ENCODE assay signal across 25 cellular contexts in the genomic region with DNA sequence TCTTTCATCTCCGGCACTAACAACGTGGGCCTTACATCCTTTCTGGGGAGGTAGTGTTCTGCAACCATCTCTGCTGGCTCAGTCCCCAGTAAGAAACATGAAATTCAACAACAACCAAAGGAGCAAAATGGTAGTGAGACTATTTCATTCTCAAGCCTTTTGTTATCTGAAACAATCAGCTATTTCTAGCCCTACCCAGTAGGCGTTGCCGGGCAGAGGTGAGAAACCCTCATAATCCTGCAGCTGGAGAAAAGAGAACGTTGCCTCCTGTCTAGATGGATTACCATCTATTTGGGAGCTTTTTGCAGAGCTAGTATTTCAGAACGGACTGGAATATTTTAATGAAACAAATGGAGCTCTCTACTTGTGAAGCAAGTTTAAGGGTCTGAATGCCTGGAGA.
"Had no signal": no experiment of that assay in that cellular context is flagged by ENCODE, and none has a peak within 500 bp of the region (broad histone marks: within the 10 kb centered on the region; RNA-seq: fewer than 3 reads in every experiment).

No MANE protein-coding gene starts in this region.

- H3K9me3 Mint-ChIP-seq: immature natural killer cell had no signal

- H3K4me3 Mint-ChIP-seq: activated naive CD4-positive, alpha-beta T cell treated with anti-CD3 and anti-CD28 coated beads, Interleukin-2, amount 10 ng/mL, durations not matched to agents 7 days and 5 days; immature natural killer cell; natural killer cell treated with Interleukin-12 subunit alpha and Interleukin-12 subunit beta and Interleukin-15 and Interleukin-18, amount 100 ng/mL, for 72 hours had no signal

- ATAC-seq: body of pancreas; esophagus mucosa; natural killer cell treated with Interleukin-12 subunit alpha and Interleukin-12 subunit beta and Interleukin-15 and Interleukin-18, amount 100 ng/mL, for 72 hours; psoas muscle had no signal

- H3K36me3 ChIP-seq: cardiac muscle cell, left ventricle myocardium inferior, neutrophil, ovary, right atrium auricular region, spleen, WERI-Rb-1 had no signal

- H3K4me1 ChIP-seq: body of pancreas, right atrium auricular region had no signal

- H3K4me3 ChIP-seq: body of pancreas, cardiac muscle cell, left ventricle myocardium inferior, ovary, psoas muscle, right atrium auricular region, spleen had no signal

- DNase-seq: activated CD4-positive, alpha-beta T cell treated with anti-CD3 and anti-CD28 coated beads for 1 hour; activated CD4-positive, alpha-beta T cell treated with anti-CD3 and anti-CD28 coated beads, Interleukin-2, amount 50 U/mL, for 1 hour; activated CD8-positive, alpha-beta memory T cell treated with anti-CD3 and anti-CD28 coated beads for 24 hours; activated effector memory CD4-positive, alpha-beta T cell treated with Interleukin-2 at 50 U/mL for 16 hours; activated naive CD4-positive, alpha-beta T cell treated with anti-CD3 and anti-CD28 coated beads, Interleukin-2, amount 10 ng/mL, durations not matched to agents 7 days and 5 days; activated T-cell treated with anti-CD3 and anti-CD28 coated beads, Interleukin-2, amount 50 U/mL, for 48 hours; anterior cingulate cortex; body of pancreas; dermis blood vessel endothelial cell; effector CD8-positive, alpha-beta T cell; foreskin melanocyte; immature natural killer cell; left ventricle myocardium inferior; midbrain; ovary; psoas muscle; spleen; stimulated activated CD4-positive, alpha-beta T cell treated with anti-CD3 and anti-CD28 coated beads, Interleukin-4, amount 100 ng/mL, for 24 hours; stimulated activated naive CD4-positive, alpha-beta T cell treated with Interleukin-2 at 50 U/mL for 16 hours; WERI-Rb-1 had no signal

- H3K27ac Mint-ChIP-seq: activated naive CD4-positive, alpha-beta T cell treated with anti-CD3 and anti-CD28 coated beads, Interleukin-2, amount 10 ng/mL, durations not matched to agents 7 days and 5 days; immature natural killer cell; natural killer cell treated with Interleukin-12 subunit alpha and Interleukin-12 subunit beta and Interleukin-15 and Interleukin-18, amount 100 ng/mL, for 72 hours had no signal

- H3K27me3 Mint-ChIP-seq: activated naive CD4-positive, alpha-beta T cell treated with anti-CD3 and anti-CD28 coated beads, Interleukin-2, amount 10 ng/mL, durations not matched to agents 7 days and 5 days had no signal

- H3K9me3 ChIP-seq: body of pancreas, neutrophil, ovary, psoas muscle had no signal
